1 cellular context compared by ENCODE assay signal in genomic region chr1:16644179-16645043, GRCh38.
TF ChIP-seq lines count a peak whose summit lies in the region.

No MANE protein-coding gene starts in this region.

TF ChIP-seq in SK-N-SH, 30 proteins besides CTCF, POLR2A, EP300 and RAD21 (continued from another document):
- peak; percentile 85 for TF ChIP-seq REST (IDR thresholded peaks at IDR 0.05; ENCODE audit: low read depth, low read length)
- TF ChIP-seq PBX3 (IDR thresholded peaks at IDR 0.05), result no peak
- TF ChIP-seq TAF1 (IDR thresholded peaks at IDR 0.05; ENCODE audit: borderline replicate concordance, low read depth, low read length), result peak; percentile 92
- TF ChIP-seq ELF1 (IDR thresholded peaks at IDR 0.05), result peak; percentile 81
- no peak for TF ChIP-seq RCOR1 (IDR thresholded peaks at IDR 0.05; ENCODE audit: low read length)
- TF ChIP-seq MAX (IDR thresholded peaks at IDR 0.05; ENCODE audit: low read depth), result peak; percentile 96
- peak; percentile 98 for TF ChIP-seq CHD2 (IDR thresholded peaks at IDR 0.05; ENCODE audit: low read length, partially characterized antibody)
- TF ChIP-seq POLR2AphosphoS5 (IDR thresholded peaks at IDR 0.05; ENCODE audit: low read depth, low read length), result peak; percentile 97
- TF ChIP-seq RXRA (IDR thresholded peaks at IDR 0.05; ENCODE audit: borderline replicate concordance, low read depth), result no peak
- 0 out of 2 replicates have a peak, but pooled peaks have one; percentile 27 for TF ChIP-seq GATA2 (CRISPR knock-in tag; IDR thresholded peaks at IDR 0.05)
- peak; percentile 81 for TF ChIP-seq FOXJ3 (CRISPR knock-in tag; IDR thresholded peaks at IDR 0.05)
- peak; percentile 99 for TF ChIP-seq SIN3A (IDR thresholded peaks at IDR 0.05; ENCODE audit: borderline replicate concordance, low read depth, low read length)
- TF ChIP-seq SMC3 (IDR thresholded peaks at IDR 0.05; ENCODE audit: low read depth, low read length), result peak; percentile 33; the same call in 1 of the 2 replicates
- TF ChIP-seq, protein P1, sequence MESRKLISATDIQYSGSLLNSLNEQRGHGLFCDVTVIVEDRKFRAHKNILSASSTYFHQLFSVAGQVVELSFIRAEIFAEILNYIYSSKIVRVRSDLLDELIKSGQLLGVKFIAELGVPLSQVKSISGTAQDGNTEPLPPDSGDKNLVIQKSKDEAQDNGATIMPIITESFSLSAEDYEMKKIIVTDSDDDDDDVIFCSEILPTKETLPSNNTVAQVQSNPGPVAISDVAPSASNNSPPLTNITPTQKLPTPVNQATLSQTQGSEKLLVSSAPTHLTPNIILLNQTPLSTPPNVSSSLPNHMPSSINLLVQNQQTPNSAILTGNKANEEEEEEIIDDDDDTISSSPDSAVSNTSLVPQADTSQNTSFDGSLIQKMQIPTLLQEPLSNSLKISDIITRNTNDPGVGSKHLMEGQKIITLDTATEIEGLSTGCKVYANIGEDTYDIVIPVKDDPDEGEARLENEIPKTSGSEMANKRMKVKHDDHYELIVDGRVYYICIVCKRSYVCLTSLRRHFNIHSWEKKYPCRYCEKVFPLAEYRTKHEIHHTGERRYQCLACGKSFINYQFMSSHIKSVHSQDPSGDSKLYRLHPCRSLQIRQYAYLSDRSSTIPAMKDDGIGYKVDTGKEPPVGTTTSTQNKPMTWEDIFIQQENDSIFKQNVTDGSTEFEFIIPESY (IDR thresholded peaks at IDR 0.05; ENCODE audit: borderline replicate concordance, low read depth), result peak; percentile 97
TF ChIP-seq in SK-N-SH: peak in this region for 16.
